Comparison of ENCODE assay signal across 19 cellular contexts in genomic region chr18:24227976-24228660, GRCh38.
DNase-seq lines count a peak whose midpoint lies in the region; ATAC-seq, FAIRE-seq and TF ChIP-seq lines count a peak whose summit lies in the region.
"Had no signal": no experiment of that assay in that cellular context is flagged by ENCODE, and none has a peak within 500 bp of the region (broad histone marks: within the 10 kb centered on the region; RNA-seq: fewer than 3 reads in every experiment).

No MANE protein-coding gene starts in this region.

- no peaks in the 10 kb centered on the region for H3K9me3 ChIP-seq in GM23248 (ENCODE audit: low read depth)
- H3K9me3 ChIP-seq: right atrium auricular region had no signal

- no peak for TF ChIP-seq CTCF in retinal pigment epithelial cell (conservative IDR thresholded peaks at IDR 0.05; ENCODE audit: low read depth, low read length)

- no peak for ATAC-seq in HG02884 (IDR thresholded peaks at IDR 0.05; ENCODE audit: unreplicated experiment)
- ATAC-seq: activated naive CD4-positive, alpha-beta T cell treated with anti-CD3 and anti-CD28 coated beads, Interleukin-2, amount 50 U/mL, for 72 hours; HepG2 had no signal

- H3K4me3 ChIP-seq in GM23248, result no peak overlapping the region
- H3K4me3 ChIP-seq in retinal pigment epithelial cell (ENCODE audit: low read length), result no peak overlapping the region
- H3K4me3 ChIP-seq: right atrium auricular region had no signal

- H2AFZ ChIP-seq in GM23248, result no peak overlapping the region

- no peaks in the 10 kb centered on the region for H3K9me2 ChIP-seq in GM23248 (ENCODE audit: insufficient read depth)

- peak overlapping the region; percentile 21 for H3K4me2 ChIP-seq in GM23248 (ENCODE audit: unreplicated experiment)

- no peak for FAIRE-seq in GM12891 (lab: Jason Lieb, UNC)
- FAIRE-seq: colon, frontal cortex, G401.6, HepG2, islet of Langerhans had no signal

- H3F3A ChIP-seq in GM23248 (ENCODE audit: insufficient read depth), result peaks cover 21% of the 10 kb centered on the region

- no peaks in the 10 kb centered on the region for H3K79me2 ChIP-seq in GM23248 (ENCODE audit: insufficient read depth)

- H3K9ac ChIP-seq in GM23248, result no peak overlapping the region

- no peaks in the 10 kb centered on the region for H3K36me3 ChIP-seq in GM23248 (ENCODE audit: low read depth)
- H3K36me3 ChIP-seq: right atrium auricular region had no signal

- in situ Hi-C loops in GM23248 (cut with MboI), result no loop called here

- no peaks in the 10 kb centered on the region for H4K20me1 ChIP-seq in GM23248 (ENCODE audit: insufficient read depth)

- DNase-seq in GM23248 (peak; percentile 74), RKO (ENCODE audit: low spot score) (peak; percentile 28), epidermal melanocyte (ENCODE audit: insufficient read length, low spot score) (peak; percentile 38), retinal pigment epithelial cell (ENCODE audit: low read depth) (peak; percentile 51), GM12891 (ENCODE audit: insufficient read length, low spot score) (no peak), GOT3 (lab: John Stamatoyannopoulos, UW) (no peak)
- no peak for DNase-seq in stimulated activated CD4-positive, alpha-beta T cell treated with anti-CD3 and anti-CD28 coated beads, Interleukin-4, amount 100 ng/mL, for 1 hour
- DNase-seq: activated B cell treated with CpG ODN at 0.5 μM for 24 hours; CD4-positive, CD25-positive, alpha-beta regulatory T cell; NCI-H1417 treated with DMSO at 0.1 percent for 48 hours; NCI-H526 treated with DMSO at 0.1 percent for 48 hours had no signal

- H3K27me3 ChIP-seq in GM23248 (replicated peaks; ENCODE audit: insufficient read depth), result no peaks in the 10 kb centered on the region
- H3K27me3 ChIP-seq: right atrium auricular region had no signal

- peaks cover 26% of the 10 kb centered on the region for H3K4me1 ChIP-seq in GM23248 (ENCODE audit: insufficient read depth)

- 78 to 79% methylated on average over 11 to 12 of the region's 12 CpGs for WGBS in GM23248 (ENCODE audit: low coverage in 1 of 2, low lambda C conversion rate in 2 of 2, missing lambda C conversion rate in 2 of 2), 2 experiments

- no peak overlapping the region for H3K27ac ChIP-seq in GM23248
- H3K27ac ChIP-seq: right atrium auricular region had no signal

- no peak for TF ChIP-seq POLR2A in GM12891 (IDR thresholded peaks at IDR 0.05; ENCODE audit: low read depth, low read length)

TF ChIP-seq in GM12891, 5 proteins besides CTCF, POLR2A, EP300 and RAD21:
- no peak for TF ChIP-seq POLR2AphosphoS5 (IDR thresholded peaks at IDR 0.05; ENCODE audit: low read depth, low read length)
- TF ChIP-seq POU2F2 (IDR thresholded peaks at IDR 0.05; ENCODE audit: low read depth, low read length), result no peak
- TF ChIP-seq SPI1 (IDR thresholded peaks at IDR 0.05; ENCODE audit: low read depth, low read length), result no peak
- no peak for TF ChIP-seq PAX5 (IDR thresholded peaks at IDR 0.05; ENCODE audit: insufficient read depth, low read length, severe bottlenecking)
- no peak for TF ChIP-seq TAF1 (IDR thresholded peaks at IDR 0.05; ENCODE audit: low read depth, low read length)

Comparison
In these comparisons a context has a peak if more than half of its experiments do, and no peak if none do; other contexts are left out.
1. DNase-seq: peak in GM23248 (single experiment), RKO (single experiment), epidermal melanocyte (single experiment) and retinal pigment epithelial cell (single experiment); none in GM12891 (single experiment), stimulated activated CD4-positive, alpha-beta T cell treated with anti-CD3 and anti-CD28 coated beads, Interleukin-4, amount 100 ng/mL, for 1 hour (single experiment) and GOT3 (single experiment).